ENCODE assay signal across 1 cellular context in genomic region chr15:100194955-100195354, GRCh38.
TF ChIP-seq lines count a peak whose summit lies in the region.

No MANE protein-coding gene starts in this region.

TF ChIP-seq in SK-N-SH, 30 proteins besides CTCF, POLR2A, EP300 and RAD21 (continued from another document):
- TF ChIP-seq REST (IDR thresholded peaks at IDR 0.05; ENCODE audit: low read depth, low read length) (no peak), EZH2phosphoT487 (IDR thresholded peaks at IDR 0.05; ENCODE audit: borderline replicate concordance, low read depth) (no peak), CHD2 (IDR thresholded peaks at IDR 0.05; ENCODE audit: low read length, partially characterized antibody) (no peak), FOXJ3 (CRISPR knock-in tag; IDR thresholded peaks at IDR 0.05) (no peak)
TF ChIP-seq in SK-N-SH: peak in this region for 0.
